In the genomic region with DNA sequence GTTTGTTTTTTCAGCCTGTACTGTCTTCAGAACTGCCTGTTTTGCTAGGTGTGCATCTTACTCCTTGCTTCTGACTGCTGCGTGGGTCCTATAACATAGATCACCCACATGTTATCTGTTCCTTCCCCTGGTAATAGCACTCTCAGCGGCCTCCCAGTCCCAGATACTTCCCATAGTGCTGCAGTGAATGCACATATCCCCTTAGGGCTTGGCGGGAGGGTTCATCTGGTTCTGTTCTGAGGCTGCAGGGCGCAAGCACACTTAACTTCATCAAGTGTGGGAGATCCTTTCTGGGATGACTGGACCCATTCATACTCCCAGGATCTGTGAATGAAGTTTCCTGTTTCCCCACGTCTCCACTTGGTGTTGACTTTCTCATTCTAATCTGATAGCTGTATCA, we compare ENCODE assay signal across 1 cellular context.
TF ChIP-seq lines count a peak whose summit lies in the region.

No MANE protein-coding gene starts in this region.

TF ChIP-seq in H1, 55 proteins besides CTCF, POLR2A, EP300 and RAD21 (continued from another document):
- TF ChIP-seq JUN (IDR thresholded peaks at IDR 0.05; ENCODE audit: low read depth, low read length): no peak
- TF ChIP-seq TEAD4 (IDR thresholded peaks at IDR 0.05; ENCODE audit: low read depth, low read length): no peak
- TF ChIP-seq JUND (IDR thresholded peaks at IDR 0.05; ENCODE audit: low read length): no peak
- TF ChIP-seq, protein P1, sequence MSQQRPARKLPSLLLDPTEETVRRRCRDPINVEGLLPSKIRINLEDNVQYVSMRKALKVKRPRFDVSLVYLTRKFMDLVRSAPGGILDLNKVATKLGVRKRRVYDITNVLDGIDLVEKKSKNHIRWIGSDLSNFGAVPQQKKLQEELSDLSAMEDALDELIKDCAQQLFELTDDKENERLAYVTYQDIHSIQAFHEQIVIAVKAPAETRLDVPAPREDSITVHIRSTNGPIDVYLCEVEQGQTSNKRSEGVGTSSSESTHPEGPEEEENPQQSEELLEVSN (IDR thresholded peaks at IDR 0.05): no peak
- TF ChIP-seq CTBP2 (IDR thresholded peaks at IDR 0.05; ENCODE audit: borderline replicate concordance, insufficient read depth, insufficient read length, low read length): no peak
- TF ChIP-seq, protein P2, sequence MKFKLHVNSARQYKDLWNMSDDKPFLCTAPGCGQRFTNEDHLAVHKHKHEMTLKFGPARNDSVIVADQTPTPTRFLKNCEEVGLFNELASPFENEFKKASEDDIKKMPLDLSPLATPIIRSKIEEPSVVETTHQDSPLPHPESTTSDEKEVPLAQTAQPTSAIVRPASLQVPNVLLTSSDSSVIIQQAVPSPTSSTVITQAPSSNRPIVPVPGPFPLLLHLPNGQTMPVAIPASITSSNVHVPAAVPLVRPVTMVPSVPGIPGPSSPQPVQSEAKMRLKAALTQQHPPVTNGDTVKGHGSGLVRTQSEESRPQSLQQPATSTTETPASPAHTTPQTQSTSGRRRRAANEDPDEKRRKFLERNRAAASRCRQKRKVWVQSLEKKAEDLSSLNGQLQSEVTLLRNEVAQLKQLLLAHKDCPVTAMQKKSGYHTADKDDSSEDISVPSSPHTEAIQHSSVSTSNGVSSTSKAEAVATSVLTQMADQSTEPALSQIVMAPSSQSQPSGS (IDR thresholded peaks at IDR 0.05; ENCODE audit: low read length): no peak
- no peak for TF ChIP-seq ZNF274 (IDR thresholded peaks at IDR 0.05; ENCODE audit: borderline replicate concordance, extremely low read depth, low read length)
- TF ChIP-seq CHD2 (IDR thresholded peaks at IDR 0.05; ENCODE audit: low read length): no peak
- no peak for TF ChIP-seq CHD1 (IDR thresholded peaks at IDR 0.05; ENCODE audit: low read depth, low read length)
- no peak for TF ChIP-seq POU5F1 (IDR thresholded peaks at IDR 0.05; ENCODE audit: low read depth, low read length)
- no peak for TF ChIP-seq ATF3 (IDR thresholded peaks at IDR 0.05; ENCODE audit: insufficient read depth, low read depth, low read length)
- no peak for TF ChIP-seq SP4 (IDR thresholded peaks at IDR 0.05; ENCODE audit: low read length)
TF ChIP-seq in H1: peak in this region for 0.
